ENCODE assay signal across 18 cellular contexts in the genomic region with DNA sequence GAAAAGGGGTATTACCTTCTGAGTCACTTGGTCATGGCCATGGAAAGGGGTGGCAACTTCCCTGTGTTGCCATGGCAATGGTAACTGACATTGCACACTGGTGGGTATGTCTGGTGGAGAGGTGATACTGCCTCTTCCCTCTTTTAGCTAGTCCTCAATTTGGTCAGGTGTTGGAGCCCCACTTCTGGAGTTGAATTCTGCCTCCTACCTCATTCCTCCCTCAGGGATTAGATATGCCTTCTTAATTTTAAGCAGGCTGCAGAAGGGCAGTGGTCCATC. TPM values are rescaled to one million over a fixed set of nuclear protein-coding genes. Genes with fewer than 3 reads are reported as not detected.
DNase-seq lines count a peak whose midpoint lies in the region; ATAC-seq, FAIRE-seq and TF ChIP-seq lines count a peak whose summit lies in the region.
"Had no signal": no experiment of that assay in that cellular context is flagged by ENCODE, and none has a peak within 500 bp of the region (broad histone marks: within the 10 kb centered on the region; RNA-seq: fewer than 3 reads in every experiment).

No MANE protein-coding gene starts in this region.

- H2BK12ac ChIP-seq in mesenchymal stem cell (ENCODE audit: low read length in 2 of 2): no peak overlapping the region

- no peak for TF ChIP-seq RAD21 in GM12878 (IDR thresholded peaks at IDR 0.05; ENCODE audit: insufficient read depth, low read depth, low read length)

- H3K4me1 Mint-ChIP-seq in CD14-positive monocyte: peaks cover 44% of the 10 kb centered on the region

- H3K9ac ChIP-seq in GM12878 (ENCODE audit: control insufficient read depth, insufficient read depth, low read length): no peak overlapping the region
- H3K9ac ChIP-seq in mesenchymal stem cell (ENCODE audit: low read length): no peak overlapping the region
- H3K9ac ChIP-seq: neural progenitor cell had no signal

- no peak overlapping the region for H3K4me3 Mint-ChIP-seq in CD14-positive monocyte
- H3K4me3 Mint-ChIP-seq: neural progenitor cell, T-cell had no signal

- POLR2A ChIA-PET in GM12878 (lab: Charles Lee): interaction anchor here (1.0 to 1.5 kb wide), 2 partner anchors 10 to 118 kb away, joined by 3 read pairs; no protein-coding TSS in a partner anchor

- BruUV-seq in GM12878 (replicated peaks; lab: Mats Ljungman, UMichigan): no TSS peak

- ATAC-seq in GM12878 (peak; percentile 9; the same call in 1 of the 3 replicates), GM21786 (IDR thresholded peaks at IDR 0.05; ENCODE audit: unreplicated experiment) (no peak), HG02884 (IDR thresholded peaks at IDR 0.05; ENCODE audit: unreplicated experiment) (no peak)
- ATAC-seq: left cardiac atrium, psoas muscle, T-cell had no signal

- H3K27ac Mint-ChIP-seq in CD14-positive monocyte: peak overlapping the region in 1 of 7 donors; percentile 46
- H3K27ac Mint-ChIP-seq: neural progenitor cell, T-cell had no signal

- FAIRE-seq in GM12891 (lab: Jason Lieb, UNC) (no peak), GM12878 (lab: Jason Lieb, UNC) (no peak)
- FAIRE-seq: bronchial epithelial cell, frontal cortex had no signal

- no peak overlapping the region for H3K23ac ChIP-seq in mesenchymal stem cell (ENCODE audit: low read length in 2 of 2)

- H2AFZ ChIP-seq in GM12878 (ENCODE audit: control insufficient read depth, low read depth, low read length): no peak overlapping the region
- H2AFZ ChIP-seq in mesenchymal stem cell (ENCODE audit: low read depth, low read length): no peak overlapping the region
- H2AFZ ChIP-seq: neural progenitor cell had no signal

- H3K9me3 ChIP-seq in GM12878 (replicated peaks; ENCODE audit: control insufficient read depth, insufficient read depth, low read length) (peaks cover 3% of the 10 kb centered on the region; the same call in 2 of the 3 replicates), mesenchymal stem cell (ENCODE audit: control insufficient read depth, low read length) (no peaks in the 10 kb centered on the region)
- H3K9me3 ChIP-seq: thyroid gland had no signal

- H3K36me3 ChIP-seq in GM12878 (ENCODE audit: control insufficient read depth in 2 of 2, insufficient read depth in 2 of 2, low read length in 1 of 2) (no peaks in the 10 kb centered on the region), mesenchymal stem cell (ENCODE audit: control insufficient read depth in 1 of 2, insufficient read depth in 2 of 2, low read depth in 1 of 2, low read length in 2 of 2) (peaks cover 0 to 4% of the 10 kb centered on the region in 2 experiments)
- H3K36me3 ChIP-seq: thyroid gland had no signal

- no peak overlapping the region for H2AK5ac ChIP-seq in mesenchymal stem cell (ENCODE audit: low read length, severe bottlenecking)

- no peaks in the 10 kb centered on the region for H3K27me3 Mint-ChIP-seq in CD14-positive monocyte (ENCODE audit: low read depth in 3 of 3)

- peaks cover 14% of the 10 kb centered on the region for H3K79me2 ChIP-seq in GM12878 (ENCODE audit: control insufficient read depth, insufficient read depth, low read length)

- peaks cover 4 to 16% (median 12%) of the 10 kb centered on the region in 7 donors for H3K9me3 Mint-ChIP-seq in CD14-positive monocyte

- H3K36me3 Mint-ChIP-seq in CD14-positive monocyte: peaks cover 0 to 2% of the 10 kb centered on the region in 2 donors
- H3K36me3 Mint-ChIP-seq: neural progenitor cell had no signal

- H3K4me3 ChIP-seq in GM12878 (no peak overlapping the region), mesenchymal stem cell (ENCODE audit: insufficient read depth in 1 of 2, low read depth in 1 of 2, low read length in 2 of 2) (no peak overlapping the region)
- H3K4me3 ChIP-seq: neural progenitor cell, psoas muscle, thyroid gland had no signal

- RAD21 ChIA-PET in GM12878 (lab: Charles Lee; ENCODE audit: unreplicated experiment): no interaction called here

- H3K27ac ChIP-seq in GM12878 (ENCODE audit: control insufficient read depth, insufficient read depth): no peak overlapping the region
- H3K27ac ChIP-seq in mesenchymal stem cell (ENCODE audit: low read length, poor library complexity, severe bottlenecking): no peak overlapping the region
- H3K27ac ChIP-seq: epithelial cell of prostate, neural progenitor cell, psoas muscle, thyroid gland had no signal

- intact Hi-C loops in CD14-positive monocyte (cut with micrococcal nuclease): loop anchor here (5.0 to 10.0 kb wide), 2 partner anchors 119 to 172 kb away; a partner anchor contains a TSS
- intact Hi-C loops in GM12878 (cut with micrococcal nuclease; ENCODE audit: unreplicated experiment): no loop called here

- H4K91ac ChIP-seq in mesenchymal stem cell (ENCODE audit: low read length): no peak overlapping the region

- SMC1A ChIA-PET in GM12878 (lab: Charles Lee; ENCODE audit: uncharacterized antibody, unreplicated experiment): interaction anchor here (2.2 kb wide), 1 partner anchor 25 kb away, joined by 4 read pairs; no protein-coding TSS in a partner anchor

- H2BK120ac ChIP-seq in mesenchymal stem cell (ENCODE audit: low read depth, low read length): no peak overlapping the region

- no peak overlapping the region for H2BK15ac ChIP-seq in mesenchymal stem cell (ENCODE audit: low read depth, poor library complexity, severe bottlenecking)

- CTCF ChIA-PET in GM12878 (lab: Yijun Ruan, JAX): interaction anchor here (2.0 kb wide), 1 partner anchor 13 kb away, joined by 14 read pairs; a partner anchor contains a TSS

- H4K8ac ChIP-seq in mesenchymal stem cell (ENCODE audit: low read length): no peak overlapping the region

- no peak overlapping the region for H3K4ac ChIP-seq in mesenchymal stem cell (ENCODE audit: low read depth in 1 of 2, low read length in 2 of 2)

- DNase-seq in CD14-positive monocyte (ENCODE audit: low spot score) (peak; percentile 63), GM12891 (ENCODE audit: insufficient read length, low spot score) (no peak), GM12878 (ENCODE audit: low read depth, low spot score) (no peak), mesenchymal stem cell (no peak)
- DNase-seq: Calu3, H7, left cardiac atrium, NCI-H524, psoas muscle, SHP77 treated with DMSO at 0.1 percent for 48 hours, T-cell, thyroid gland had no signal

- H3K14ac ChIP-seq in mesenchymal stem cell (ENCODE audit: low read length in 2 of 2): no peak overlapping the region

- H3K4me2 ChIP-seq in GM12878 (ENCODE audit: control insufficient read depth, insufficient read depth): no peak overlapping the region
- H3K4me2 ChIP-seq in mesenchymal stem cell (ENCODE audit: low read length, poor library complexity, severe bottlenecking): no peak overlapping the region
- H3K4me2 ChIP-seq: neural progenitor cell had no signal

- TF ChIP-seq POLR2A in GM12891 (IDR thresholded peaks at IDR 0.05; ENCODE audit: low read depth, low read length): no peak
- TF ChIP-seq POLR2A in GM12878 (IDR thresholded peaks at IDR 0.05; ENCODE audit: low read depth, low read length): no peak

- no peaks in the 10 kb centered on the region for H3K4me1 ChIP-seq in GM12878 (ENCODE audit: control insufficient read depth, insufficient read depth, low read length)
- H3K4me1 ChIP-seq in mesenchymal stem cell (ENCODE audit: control insufficient read depth, insufficient read depth, low read depth, low read length): peaks cover 5% of the 10 kb centered on the region

- no peaks in the 10 kb centered on the region for H4K20me1 ChIP-seq in GM12878 (ENCODE audit: control insufficient read depth, insufficient read depth)

- TF ChIP-seq EP300 in GM12878 (IDR thresholded peaks at IDR 0.05; ENCODE audit: borderline replicate concordance in 1 of 2, control insufficient read depth in 1 of 2, low read depth in 2 of 2, low read length in 2 of 2): no peak

- TF ChIP-seq CTCF in CD14-positive monocyte (IDR thresholded peaks at IDR 0.05): no peak
- no peak for TF ChIP-seq CTCF in GM12878 (IDR thresholded peaks at IDR 0.05 in 2 of 3, conservative IDR thresholded peaks at IDR 0.05 in 1 of 3; ENCODE audit: control insufficient read depth in 2 of 3, extremely low read depth in 1 of 3, insufficient read depth in 1 of 3, low read depth in 3 of 3, low read length in 3 of 3)

- in situ Hi-C loops in GM12878 (cut with MboI): no loop called here

- H3K27me3 ChIP-seq in GM12878 (replicated peaks in 1 of 2; ENCODE audit: control insufficient read depth in 2 of 2, insufficient read depth in 2 of 2, low read length in 1 of 2): no peaks in the 10 kb centered on the region
- no peaks in the 10 kb centered on the region for H3K27me3 ChIP-seq in mesenchymal stem cell (ENCODE audit: control insufficient read depth in 1 of 2, insufficient read depth in 1 of 2, low read length in 2 of 2)
- H3K27me3 ChIP-seq: thyroid gland had no signal

- no peak overlapping the region for H2BK5ac ChIP-seq in mesenchymal stem cell (ENCODE audit: low read depth, low read length, poor library complexity, severe bottlenecking)

- H3K79me1 ChIP-seq in mesenchymal stem cell (replicated peaks; ENCODE audit: low read length, poor library complexity, severe bottlenecking): peaks cover 7% of the 10 kb centered on the region

- H3K18ac ChIP-seq in mesenchymal stem cell (ENCODE audit: low read depth in 1 of 2, low read length in 2 of 2): no peak overlapping the region

RNA-seq across cellular contexts. Expression of a gene that starts 2.2 kb away (rescaled TPM):
- 1 to 10 TPM; 1.5 to 1.6 TPM for polyA plus RNA-seq in CD14-positive monocyte
- 2.6 TPM for polyA plus RNA-seq in GM12891 (2012; ENCODE audit: low read depth, missing spikeins)
- 7.5 and 8.4 TPM in 2 replicates for total RNA-seq in GM12878 (2013; cell fraction: nucleolus; rRNA removed)
- total RNA-seq in GM12878 (2014; rRNA removed): 4.4 and 5.8 TPM in 2 replicates
- total RNA-seq in GM12878 (2014; rRNA removed; fragmentation: Illumina TruSeq; extraction: Trizol): 5.8 and 6.1 TPM in 2 replicates
- 5.8 and 6.4 TPM in 2 replicates for total RNA-seq in GM12878 (2021)
- 2.7 TPM for polyA plus RNA-seq in GM12878 (2011; ENCODE audit: low read depth)
- 5.5 and 7.0 TPM in 2 replicates for polyA plus RNA-seq in GM12878 (2011; rRNA removed)
- polyA plus RNA-seq in GM12878 (2011; cell fraction: cytosol; rRNA removed): 3.2 and 3.9 TPM in 2 replicates
- polyA plus RNA-seq in GM12878 (2011; cell fraction: nucleus; rRNA removed): 4.3 and 4.9 TPM in 2 replicates
- 3.3 and 5.0 TPM in 2 replicates for polyA plus RNA-seq in GM12878 (2012)
- 6.5 and 7.4 TPM in 2 replicates for polyA plus RNA-seq in GM12878 (2014; fragmentation: Illumina TruSeq; extraction: Trizol)
- polyA plus RNA-seq in GM12878 (2014; fragmentation: Nextera tagmentation; extraction: Ambion mirVana): 1 to 10 TPM; 3.0 to 3.3 TPM
- 4.3 and 4.8 TPM in 2 replicates for polyA plus RNA-seq in GM12878 (2014; rRNA removed)
- 1 to 10 TPM; 4.9 to 5.1 TPM for polyA plus RNA-seq in GM12878 (2016; fragmentation: Nextera tagmentation; extraction: Ambion mirVana)
- 6.5 and 7.1 TPM in 2 replicates for polyA minus RNA-seq in GM12878 (2011; rRNA and poly(A)+ RNA removed)
- polyA minus RNA-seq in GM12878 (2011; cell fraction: cytosol; rRNA and poly(A)+ RNA removed): 2.7 and 3.2 TPM in 2 replicates
- polyA minus RNA-seq in GM12878 (2011; cell fraction: nucleus; rRNA and poly(A)+ RNA removed): 3.7 and 4.2 TPM in 2 replicates
- polyA plus RNA-seq in mesenchymal stem cell (2013, experiment 1 of 2): 3.2 TPM
- 3.0 TPM for polyA plus RNA-seq in mesenchymal stem cell (2013, experiment 2 of 2)

RNA-seq across cellular contexts. Expression of a gene that starts 4.8 kb away (rescaled TPM):
- 1 to 10 TPM in 1 of 2 donors, under 1 TPM in 1; 0.94 to 1.1 TPM for polyA plus RNA-seq in CD14-positive monocyte
- polyA plus RNA-seq in GM12891 (2012; ENCODE audit: low read depth, missing spikeins): not detected
- total RNA-seq in GM12878 (2013; cell fraction: nucleolus; rRNA removed): 0.29 TPM in 1 of 2 replicates, not detected in the other
- total RNA-seq in GM12878 (2014; rRNA removed): 0.16 and 0.17 TPM in 2 replicates
- 0.27 and 0.32 TPM in 2 replicates for total RNA-seq in GM12878 (2014; rRNA removed; fragmentation: Illumina TruSeq; extraction: Trizol)
- 0.11 and 0.18 TPM in 2 replicates for total RNA-seq in GM12878 (2021)
- not detected for polyA plus RNA-seq in GM12878 (2011; ENCODE audit: low read depth)
- polyA plus RNA-seq in GM12878 (2011; rRNA removed): not detected in 2 replicates
- polyA plus RNA-seq in GM12878 (2011; cell fraction: cytosol; rRNA removed): not detected in 2 replicates
- 0.07 TPM in 1 of 2 replicates, not detected in the other for polyA plus RNA-seq in GM12878 (2011; cell fraction: nucleus; rRNA removed)
- 0.09 and 0.21 TPM in 2 replicates for polyA plus RNA-seq in GM12878 (2012)
- polyA plus RNA-seq in GM12878 (2014; fragmentation: Illumina TruSeq; extraction: Trizol): 0.15 and 0.29 TPM in 2 replicates
- under 1 TPM; 0.10 to 0.22 TPM for polyA plus RNA-seq in GM12878 (2014; fragmentation: Nextera tagmentation; extraction: Ambion mirVana)
- 0.27 and 0.31 TPM in 2 replicates for polyA plus RNA-seq in GM12878 (2014; rRNA removed)
- polyA plus RNA-seq in GM12878 (2016; fragmentation: Nextera tagmentation; extraction: Ambion mirVana): under 1 TPM; 0.19 to 0.48 TPM
- not detected in 2 replicates for polyA minus RNA-seq in GM12878 (2011; rRNA and poly(A)+ RNA removed)
- not detected in 2 replicates for polyA minus RNA-seq in GM12878 (2011; cell fraction: cytosol; rRNA and poly(A)+ RNA removed)
- not detected in 2 replicates for polyA minus RNA-seq in GM12878 (2011; cell fraction: nucleus; rRNA and poly(A)+ RNA removed)
- not detected for polyA plus RNA-seq in mesenchymal stem cell (2013, experiment 1 of 2)
- polyA plus RNA-seq in mesenchymal stem cell (2013, experiment 2 of 2): not detected
- total RNA-seq: Calu3, H7 had no signal

RNA-seq across cellular contexts. Expression of a gene that starts 12.7 kb away (rescaled TPM):
- polyA plus RNA-seq in CD14-positive monocyte: 1 to 10 TPM; 3.4 to 3.5 TPM
- 5.4 TPM for polyA plus RNA-seq in GM12891 (2012; ENCODE audit: low read depth, missing spikeins)
- total RNA-seq in GM12878 (2013; cell fraction: nucleolus; rRNA removed): 36.7 and 38.1 TPM in 2 replicates
- 4.5 and 8.7 TPM in 2 replicates for total RNA-seq in GM12878 (2014; rRNA removed)
- total RNA-seq in GM12878 (2014; rRNA removed; fragmentation: Illumina TruSeq; extraction: Trizol): 7.4 and 7.6 TPM in 2 replicates
- total RNA-seq in GM12878 (2021): 5.4 and 7.4 TPM in 2 replicates
- 6.4 TPM for polyA plus RNA-seq in GM12878 (2011; ENCODE audit: low read depth)
- 13.3 and 14.1 TPM in 2 replicates for polyA plus RNA-seq in GM12878 (2011; rRNA removed)
- 6.2 and 8.1 TPM in 2 replicates for polyA plus RNA-seq in GM12878 (2011; cell fraction: cytosol; rRNA removed)
- 19.6 and 26.9 TPM in 2 replicates for polyA plus RNA-seq in GM12878 (2011; cell fraction: nucleus; rRNA removed)
- polyA plus RNA-seq in GM12878 (2012): 6.0 and 7.3 TPM in 2 replicates
- polyA plus RNA-seq in GM12878 (2014; fragmentation: Illumina TruSeq; extraction: Trizol): 8.9 and 14.6 TPM in 2 replicates
- polyA plus RNA-seq in GM12878 (2014; fragmentation: Nextera tagmentation; extraction: Ambion mirVana): 1 to 10 TPM; 4.6 to 5.4 TPM
- 5.6 and 6.9 TPM in 2 replicates for polyA plus RNA-seq in GM12878 (2014; rRNA removed)
- 1 to 10 TPM; 5.9 to 6.0 TPM for polyA plus RNA-seq in GM12878 (2016; fragmentation: Nextera tagmentation; extraction: Ambion mirVana)
- 16.2 and 18.3 TPM in 2 replicates for polyA minus RNA-seq in GM12878 (2011; rRNA and poly(A)+ RNA removed)
- polyA minus RNA-seq in GM12878 (2011; cell fraction: cytosol; rRNA and poly(A)+ RNA removed): 1.7 and 2.7 TPM in 2 replicates
- 7.9 and 10.4 TPM in 2 replicates for polyA minus RNA-seq in GM12878 (2011; cell fraction: nucleus; rRNA and poly(A)+ RNA removed)
- polyA plus RNA-seq in mesenchymal stem cell (2013, experiment 1 of 2): 6.9 TPM
- polyA plus RNA-seq in mesenchymal stem cell (2013, experiment 2 of 2): 6.6 TPM

RNA-seq across cellular contexts. Expression of a gene that starts 27.1 kb away (rescaled TPM):
- polyA plus RNA-seq in CD14-positive monocyte: under 1 TPM; 0.15 to 0.17 TPM
- polyA plus RNA-seq in GM12891 (2012; ENCODE audit: low read depth, missing spikeins): 1.1 TPM
- total RNA-seq in GM12878 (2013; cell fraction: nucleolus; rRNA removed): 6.6 and 7.0 TPM in 2 replicates
- 3.7 and 4.4 TPM in 2 replicates for total RNA-seq in GM12878 (2014; rRNA removed)
- total RNA-seq in GM12878 (2014; rRNA removed; fragmentation: Illumina TruSeq; extraction: Trizol): 3.9 and 4.2 TPM in 2 replicates
- total RNA-seq in GM12878 (2021): 3.0 and 3.7 TPM in 2 replicates
- 1.3 TPM for polyA plus RNA-seq in GM12878 (2011; ENCODE audit: low read depth)
- 1.9 and 2.5 TPM in 2 replicates for polyA plus RNA-seq in GM12878 (2011; rRNA removed)
- 1.0 and 1.5 TPM in 2 replicates for polyA plus RNA-seq in GM12878 (2011; cell fraction: cytosol; rRNA removed)
- polyA plus RNA-seq in GM12878 (2011; cell fraction: nucleus; rRNA removed): 3.1 and 3.6 TPM in 2 replicates
- 1.5 and 1.7 TPM in 2 replicates for polyA plus RNA-seq in GM12878 (2012)
- polyA plus RNA-seq in GM12878 (2014; fragmentation: Illumina TruSeq; extraction: Trizol): 4.4 and 4.8 TPM in 2 replicates
- 1 to 10 TPM; 2.0 to 2.2 TPM for polyA plus RNA-seq in GM12878 (2014; fragmentation: Nextera tagmentation; extraction: Ambion mirVana)
- 2.9 and 3.8 TPM in 2 replicates for polyA plus RNA-seq in GM12878 (2014; rRNA removed)
- 1 to 10 TPM; 4.5 to 4.9 TPM for polyA plus RNA-seq in GM12878 (2016; fragmentation: Nextera tagmentation; extraction: Ambion mirVana)
- 1.0 and 2.0 TPM in 2 replicates for polyA minus RNA-seq in GM12878 (2011; rRNA and poly(A)+ RNA removed)
- 0.83 and 0.94 TPM in 2 replicates for polyA minus RNA-seq in GM12878 (2011; cell fraction: cytosol; rRNA and poly(A)+ RNA removed)
- polyA minus RNA-seq in GM12878 (2011; cell fraction: nucleus; rRNA and poly(A)+ RNA removed): 1.1 TPM in 2 replicates
- polyA plus RNA-seq in mesenchymal stem cell (2013, experiment 1 of 2): 3.7 TPM
- 3.8 TPM for polyA plus RNA-seq in mesenchymal stem cell (2013, experiment 2 of 2)

RNA-seq across cellular contexts. Expression of a gene that starts 29.2 kb away (rescaled TPM):
- polyA plus RNA-seq in CD14-positive monocyte (1 to 10 TPM; 2.2 to 5.0 TPM), GM12878 (2011; rRNA removed) (28.7 and 29.2 TPM in 2 replicates), GM12878 (2014; fragmentation: Illumina TruSeq; extraction: Trizol) (22.8 and 25.3 TPM in 2 replicates), GM12878 (2014; fragmentation: Nextera tagmentation; extraction: Ambion mirVana) (10 to 100 TPM; 10.2 to 12.4 TPM), GM12878 (2014; rRNA removed) (16.9 and 22.5 TPM in 2 replicates), GM12878 (2016; fragmentation: Nextera tagmentation; extraction: Ambion mirVana) (10 to 100 TPM in 1 of 2 experiments, 1 to 10 TPM in 1; 8.1 to 10.4 TPM)
- 6.3 TPM for polyA plus RNA-seq in GM12891 (2012; ENCODE audit: low read depth, missing spikeins)
- 57.9 and 64.7 TPM in 2 replicates for total RNA-seq in GM12878 (2013; cell fraction: nucleolus; rRNA removed)
- total RNA-seq in GM12878 (2014; rRNA removed) (17.8 and 20.9 TPM in 2 replicates), GM12878 (2014; rRNA removed; fragmentation: Illumina TruSeq; extraction: Trizol) (22.6 and 23.4 TPM in 2 replicates), GM12878 (2021) (16.6 and 17.0 TPM in 2 replicates)
- 8.5 TPM for polyA plus RNA-seq in GM12878 (2011; ENCODE audit: low read depth)
- polyA plus RNA-seq in GM12878 (2011; cell fraction: cytosol; rRNA removed): 16.7 and 18.9 TPM in 2 replicates
- polyA plus RNA-seq in GM12878 (2011; cell fraction: nucleus; rRNA removed): 26.2 and 30.2 TPM in 2 replicates
- polyA plus RNA-seq in GM12878 (2012): 7.0 and 9.1 TPM in 2 replicates
- 28.9 and 32.7 TPM in 2 replicates for polyA minus RNA-seq in GM12878 (2011; rRNA and poly(A)+ RNA removed)
- polyA minus RNA-seq in GM12878 (2011; cell fraction: cytosol; rRNA and poly(A)+ RNA removed): 3.6 and 3.9 TPM in 2 replicates
- 27.8 and 40.8 TPM in 2 replicates for polyA minus RNA-seq in GM12878 (2011; cell fraction: nucleus; rRNA and poly(A)+ RNA removed)
- 6.4 TPM for polyA plus RNA-seq in mesenchymal stem cell (2013, experiment 1 of 2)
- 6.5 TPM for polyA plus RNA-seq in mesenchymal stem cell (2013, experiment 2 of 2)
